Comparison of ENCODE assay signal across 20 cellular contexts in genomic region chr1:29052951-29053350, GRCh38.
"Had no signal": no experiment of that assay in that cellular context is flagged by ENCODE, and none has a peak within 500 bp of the region (broad histone marks: within the 10 kb centered on the region; RNA-seq: fewer than 3 reads in every experiment).

No MANE protein-coding gene starts in this region.

- H3K9me3 Mint-ChIP-seq: activated CD4-positive, alpha-beta T cell treated with anti-CD3 and anti-CD28 coated beads, Interleukin-2, amount 10 ng/mL, durations not matched to agents 24 days and 14 days; activated T-cell treated with anti-CD3 and anti-CD28 coated beads, Interleukin-2, amount 50 U/mL, for 72 hours; stimulated activated naive CD8-positive, alpha-beta T cell treated with anti-CD3 and anti-CD28 coated beads, Interleukin-15, Interleukin-2, amounts not matched to agents 100 ng/mL and 50 ng/mL, for 24 hours; T-cell; type B pancreatic cell had no signal

- H3K9ac ChIP-seq: SK-N-SH had no signal

- H3K4me3 ChIP-seq: lung, prostate gland, skin epidermis, suprapubic skin had no signal

- DNase-seq: activated CD4-positive, alpha-beta T cell treated with anti-CD3 and anti-CD28 coated beads, Interleukin-2, amount 10 ng/mL, durations not matched to agents 24 days and 14 days; activated CD8-positive, alpha-beta memory T cell treated with anti-CD3 and anti-CD28 coated beads for 24 hours; activated effector memory CD4-positive, alpha-beta T cell treated with anti-CD3 and anti-CD28 coated beads, Interleukin-2, amount 50 U/mL, for 16 hours; activated T-cell treated with anti-CD3 and anti-CD28 coated beads, Interleukin-2, amount 50 U/mL, for 72 hours; amniotic stem cell; foreskin fibroblast; hippocampal formation; islet precursor cell; right cardiac atrium; SK-N-SH; T-cell; T1000 had no signal

- ATAC-seq: activated T-cell treated with anti-CD3 and anti-CD28 coated beads, Interleukin-2, amount 50 U/mL, for 72 hours; left lobe of liver; right cardiac atrium; T-cell had no signal

- H3K4me3 Mint-ChIP-seq: activated CD4-positive, alpha-beta T cell treated with anti-CD3 and anti-CD28 coated beads, Interleukin-2, amount 10 ng/mL, durations not matched to agents 24 days and 14 days; activated naive CD8-positive, alpha-beta T cell; activated T-cell treated with anti-CD3 and anti-CD28 coated beads, Interleukin-2, amount 50 U/mL, for 72 hours; stimulated activated naive CD8-positive, alpha-beta T cell treated with anti-CD3 and anti-CD28 coated beads, Interleukin-15, Interleukin-2, amounts not matched to agents 100 ng/mL and 50 ng/mL, for 24 hours; T-cell; type B pancreatic cell had no signal

- H3K4me1 ChIP-seq: prostate gland, suprapubic skin had no signal

- H3K9me3 ChIP-seq: prostate gland, SK-N-SH, suprapubic skin had no signal

- H3K36me3 ChIP-seq: prostate gland had no signal

- H3K27me3 Mint-ChIP-seq: activated CD4-positive, alpha-beta T cell treated with anti-CD3 and anti-CD28 coated beads, Interleukin-2, amount 10 ng/mL, durations not matched to agents 24 days and 14 days; activated naive CD8-positive, alpha-beta T cell; stimulated activated naive CD8-positive, alpha-beta T cell treated with anti-CD3 and anti-CD28 coated beads, Interleukin-15, Interleukin-2, amounts not matched to agents 100 ng/mL and 50 ng/mL, for 24 hours; T-cell; type B pancreatic cell had no signal

- H3K27me3 ChIP-seq: suprapubic skin had no signal

- H3K27ac Mint-ChIP-seq: activated CD4-positive, alpha-beta T cell treated with anti-CD3 and anti-CD28 coated beads, Interleukin-2, amount 10 ng/mL, durations not matched to agents 24 days and 14 days; activated T-cell treated with anti-CD3 and anti-CD28 coated beads, Interleukin-2, amount 50 U/mL, for 72 hours; stimulated activated naive CD8-positive, alpha-beta T cell treated with anti-CD3 and anti-CD28 coated beads, Interleukin-15, Interleukin-2, amounts not matched to agents 100 ng/mL and 50 ng/mL, for 24 hours; T-cell; type B pancreatic cell had no signal
